In the genomic region with DNA sequence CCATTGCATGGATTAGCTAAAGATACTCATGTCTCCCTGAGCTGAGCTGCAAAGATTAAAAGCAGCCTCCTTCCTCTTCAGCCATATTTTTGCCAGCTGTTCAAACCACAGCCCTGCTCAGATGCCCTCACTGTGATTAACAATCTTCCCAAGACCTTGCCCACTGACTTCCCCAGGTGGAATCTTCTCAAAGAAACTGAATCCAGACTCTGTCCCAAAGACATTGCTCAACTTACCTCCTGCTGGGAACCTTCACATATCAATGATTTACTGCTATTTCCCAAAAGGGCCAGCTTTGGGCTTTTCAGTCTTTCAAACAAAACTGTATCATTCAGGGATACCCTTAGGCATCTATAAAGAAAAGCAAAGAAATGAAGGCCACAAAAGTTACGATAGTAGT, we compare ENCODE assay signal across 16 cellular contexts. TPM values are rescaled to one million over a fixed set of nuclear protein-coding genes. Genes with fewer than 3 reads are reported as not detected.
DNase-seq lines count a peak whose midpoint lies in the region; FAIRE-seq and TF ChIP-seq lines count a peak whose summit lies in the region.
"Had no signal": no experiment of that assay in that cellular context is flagged by ENCODE, and none has a peak within 500 bp of the region (broad histone marks: within the 10 kb centered on the region; RNA-seq: fewer than 3 reads in every experiment).

No MANE protein-coding gene starts in this region.

- peak; percentile 38 for DNase-seq in activated CD4-positive, alpha-beta T cell treated with anti-CD3 and anti-CD28 coated beads, Interleukin-2, amount 10 ng/mL, durations not matched to agents 24 days and 14 days
- no peak for DNase-seq in activated CD4-positive, alpha-beta T cell treated with anti-CD3 and anti-CD28 coated beads, Interleukin-2, amount 50 U/mL, for 48 hours
- DNase-seq in epithelial cell of proximal tubule (ENCODE audit: low read depth): peak; percentile 42
- DNase-seq in progenitor cell of endocrine pancreas (ENCODE audit: low spot score, unreplicated experiment): no peak
- DNase-seq in NCI-H446 treated with DMSO at 0.1 percent for 48 hours (lab: John Stamatoyannopoulos, UW): no peak
- no peak for DNase-seq in HTR-8/SVneo (ENCODE audit: insufficient read length, low spot score)
- no peak for DNase-seq in hippocampal formation (lab: John Stamatoyannopoulos, UW)
- DNase-seq: CD4-positive, CD25-positive, alpha-beta regulatory T cell; DMS53; Karpas-422; MV-4-11; NCI-H146 had no signal

- H3K4me3 Mint-ChIP-seq in activated CD4-positive, alpha-beta T cell treated with anti-CD3 and anti-CD28 coated beads, Interleukin-2, amount 10 ng/mL, durations not matched to agents 24 days and 14 days: no peak overlapping the region
- H3K4me3 Mint-ChIP-seq in progenitor cell of endocrine pancreas (ENCODE audit: low read depth): no peak overlapping the region

- peaks cover 3% of the 10 kb centered on the region for H3K36me3 Mint-ChIP-seq in activated CD4-positive, alpha-beta T cell treated with anti-CD3 and anti-CD28 coated beads, Interleukin-2, amount 10 ng/mL, durations not matched to agents 24 days and 14 days (ENCODE audit: low read depth)
- peaks cover 2% of the 10 kb centered on the region for H3K36me3 Mint-ChIP-seq in progenitor cell of endocrine pancreas (ENCODE audit: insufficient read depth)

- H3K9me3 Mint-ChIP-seq in activated CD4-positive, alpha-beta T cell treated with anti-CD3 and anti-CD28 coated beads, Interleukin-2, amount 10 ng/mL, durations not matched to agents 24 days and 14 days: no peaks in the 10 kb centered on the region
- no peaks in the 10 kb centered on the region for H3K9me3 Mint-ChIP-seq in progenitor cell of endocrine pancreas (ENCODE audit: low read depth)
- H3K9me3 Mint-ChIP-seq: CD4-positive, CD25-positive, alpha-beta regulatory T cell had no signal

- no peak overlapping the region for H3K27ac Mint-ChIP-seq in activated CD4-positive, alpha-beta T cell treated with anti-CD3 and anti-CD28 coated beads, Interleukin-2, amount 10 ng/mL, durations not matched to agents 24 days and 14 days
- H3K27ac Mint-ChIP-seq in progenitor cell of endocrine pancreas: peak overlapping the region; percentile 0
- H3K27ac Mint-ChIP-seq: CD4-positive, CD25-positive, alpha-beta regulatory T cell had no signal

- H3K27me3 Mint-ChIP-seq in activated CD4-positive, alpha-beta T cell treated with anti-CD3 and anti-CD28 coated beads, Interleukin-2, amount 10 ng/mL, durations not matched to agents 24 days and 14 days: no peaks in the 10 kb centered on the region
- H3K27me3 Mint-ChIP-seq in progenitor cell of endocrine pancreas: peaks cover 4% of the 10 kb centered on the region
- H3K27me3 Mint-ChIP-seq: CD4-positive, CD25-positive, alpha-beta regulatory T cell had no signal

- peaks cover 8% of the 10 kb centered on the region for H3K4me1 Mint-ChIP-seq in activated CD4-positive, alpha-beta T cell treated with anti-CD3 and anti-CD28 coated beads, Interleukin-2, amount 10 ng/mL, durations not matched to agents 24 days and 14 days
- peaks cover 5% of the 10 kb centered on the region for H3K4me1 Mint-ChIP-seq in progenitor cell of endocrine pancreas (ENCODE audit: low read depth)

- no peak for TF ChIP-seq CTCF in epithelial cell of proximal tubule (conservative IDR thresholded peaks at IDR 0.05; ENCODE audit: low read depth, low read length)
- no peak for TF ChIP-seq CTCF in progenitor cell of endocrine pancreas (IDR thresholded peaks at IDR 0.05; ENCODE audit: unreplicated experiment)

- TF ChIP-seq EP300 in Ishikawa (IDR thresholded peaks at IDR 0.05; ENCODE audit: borderline replicate concordance): no peak

- no peak overlapping the region for H3K4me3 ChIP-seq in epithelial cell of proximal tubule (ENCODE audit: low read depth, low read length)
- H3K4me3 ChIP-seq: GM12878, PC-9 had no signal

- no peak for TF ChIP-seq RAD21 in Ishikawa (IDR thresholded peaks at IDR 0.05; ENCODE audit: low read depth)

- intact Hi-C loops in activated CD4-positive, alpha-beta T cell treated with anti-CD3 and anti-CD28 coated beads, Interleukin-2, amount 10 ng/mL, durations not matched to agents 24 days and 14 days (cut with micrococcal nuclease): no loop called here

- FAIRE-seq in HTR-8/SVneo (lab: Jason Lieb, UNC): no peak
- FAIRE-seq: A204.1, GM12878 had no signal

TF ChIP-seq in Ishikawa, 13 proteins besides CTCF, POLR2A, EP300 and RAD21:
- TF ChIP-seq MAX (IDR thresholded peaks at IDR 0.05) (no peak), REST (IDR thresholded peaks at IDR 0.05; ENCODE audit: low read depth) (no peak), CEBPB (IDR thresholded peaks at IDR 0.05) (peak; percentile 65)
TF ChIP-seq in Ishikawa: peak in this region for 1.

RNA-seq across cellular contexts. Expression of gene C17orf67, which starts 9.2 kb away (rescaled TPM):
- total RNA-seq in activated CD4-positive, alpha-beta T cell treated with anti-CD3 and anti-CD28 coated beads, Interleukin-2, amount 10 ng/mL, durations not matched to agents 24 days and 14 days: 3.7 and 4.4 TPM in 2 replicates
- total RNA-seq in epithelial cell of proximal tubule (0.17 and 0.43 TPM in 2 replicates), progenitor cell of endocrine pancreas (0.65 and 1.1 TPM in 2 replicates)

RNA-seq across cellular contexts. Expression of gene DGKE, which starts 9.4 kb away (rescaled TPM):
- 33.0 and 33.6 TPM in 2 replicates for total RNA-seq in activated CD4-positive, alpha-beta T cell treated with anti-CD3 and anti-CD28 coated beads, Interleukin-2, amount 10 ng/mL, durations not matched to agents 24 days and 14 days
- total RNA-seq in epithelial cell of proximal tubule: 3.3 and 6.8 TPM in 2 replicates
- total RNA-seq in progenitor cell of endocrine pancreas: 2.8 and 3.3 TPM in 2 replicates

Comparison
In these comparisons a context has a peak if more than half of its experiments do, and no peak if none do; other contexts are left out.
1. DNase-seq: peak in activated CD4-positive, alpha-beta T cell treated with anti-CD3 and anti-CD28 coated beads, Interleukin-2, amount 10 ng/mL, durations not matched to agents 24 days and 14 days (single experiment) and epithelial cell of proximal tubule (single experiment); none in activated CD4-positive, alpha-beta T cell treated with anti-CD3 and anti-CD28 coated beads, Interleukin-2, amount 50 U/mL, for 48 hours (0 of 2), progenitor cell of endocrine pancreas (single experiment), NCI-H446 treated with DMSO at 0.1 percent for 48 hours (single experiment), HTR-8/SVneo (single experiment) and hippocampal formation (0 of 2).